Comparison of ENCODE assay signal across 23 cellular contexts in genomic region chr13:114237415-114238112, GRCh38. TPM values are rescaled to one million over a fixed set of nuclear protein-coding genes. Genes with fewer than 3 reads are reported as not detected.
DNase-seq lines count a peak whose midpoint lies in the region; ATAC-seq and TF ChIP-seq lines count a peak whose summit lies in the region.
"Had no signal": no experiment of that assay in that cellular context is flagged by ENCODE, and none has a peak within 500 bp of the region (broad histone marks: within the 10 kb centered on the region; RNA-seq: fewer than 3 reads in every experiment).

No MANE protein-coding gene starts in this region.

- H3K4me3 Mint-ChIP-seq in activated T-cell treated with anti-CD3 and anti-CD28 coated beads, Interleukin-2, amount 50 U/mL, for 72 hours: peak overlapping the region; percentile 4 to 21
- H3K4me3 Mint-ChIP-seq in HFFc6: peak overlapping the region; percentile 28; the same call in 1 of the 2 replicates
- peak overlapping the region; percentile 49 for H3K4me3 Mint-ChIP-seq in activated T-helper 2 cell treated with anti-CD3 and anti-CD28 coated beads, Interferon-gamma antibody, Interleukin-2, Interleukin-4, amounts not matched to agents 10 μg/mL and 5 μg/mL and 100 μg/mL, durations not matched to agents 14 hours and 24 hours and 36 hours (ENCODE audit: low read depth)
- peak overlapping the region; percentile 52 for H3K4me3 Mint-ChIP-seq in neural crest cell

- peaks cover 11 to 34% of the 10 kb centered on the region in 2 donors for H3K36me3 Mint-ChIP-seq in activated T-cell treated with anti-CD3 and anti-CD28 coated beads, Interleukin-2, amount 50 U/mL, for 72 hours (ENCODE audit: insufficient read depth in 2 of 2)
- peaks cover 42% of the 10 kb centered on the region for H3K36me3 Mint-ChIP-seq in HFFc6 (ENCODE audit: low read depth)
- peaks cover 57% of the 10 kb centered on the region for H3K36me3 Mint-ChIP-seq in activated T-helper 2 cell treated with anti-CD3 and anti-CD28 coated beads, Interferon-gamma antibody, Interleukin-2, Interleukin-4, amounts not matched to agents 10 μg/mL and 5 μg/mL and 100 μg/mL, durations not matched to agents 14 hours and 24 hours and 36 hours (ENCODE audit: low read depth)
- H3K36me3 Mint-ChIP-seq in neural crest cell (ENCODE audit: low read depth): peaks cover 16% of the 10 kb centered on the region

- no peak for DNase-seq in activated T-cell treated with anti-CD3 and anti-CD28 coated beads, Interleukin-2, amount 50 U/mL, for 72 hours
- no peak for DNase-seq in activated T-cell treated with anti-CD3 and anti-CD28 coated beads, Interleukin-2, amount 50 U/mL, for 48 hours
- DNase-seq in HFFc6 (no peak), neural crest cell (ENCODE audit: low read depth, low spot score) (no peak), iPS-NIHi11 (ENCODE audit: low spot score) (no peak), GM19240 (ENCODE audit: insufficient read length, low spot score) (no peak), uterus (no peak)
- no peak for DNase-seq in activated T-helper 2 cell treated with anti-CD3 and anti-CD28 coated beads, Interferon-gamma antibody, Interleukin-2, Interleukin-4, amounts not matched to agents 10 μg/mL and 5 μg/mL and 100 μg/mL, durations not matched to agents 14 hours and 24 hours and 36 hours (ENCODE audit: low spot score)
- DNase-seq: CD4-positive, CD25-positive, alpha-beta regulatory T cell; EL; heart left ventricle; left ventricle myocardium superior; NCI-H1092; NCI-H2081; NCI-H446 treated with DMSO at 0.1 percent for 48 hours; stimulated activated CD4-positive, alpha-beta T cell treated with anti-CD3 and anti-CD28 coated beads, Interleukin-12 subunit alpha, Interleukin-12 subunit beta, amount 100 ng/mL, for 4 hours; stimulated activated CD8-positive, alpha-beta memory T cell treated with anti-CD3 and anti-CD28 coated beads, Interleukin-4, amount 100 ng/mL, for 48 hours; testis had no signal

- no peak overlapping the region for H3K4me3 ChIP-seq in uterus
- H3K4me3 ChIP-seq: heart left ventricle, right atrium auricular region, testis had no signal

- H3K4me1 Mint-ChIP-seq in activated T-cell treated with anti-CD3 and anti-CD28 coated beads, Interleukin-2, amount 50 U/mL, for 72 hours (ENCODE audit: low read depth): peaks cover 42% of the 10 kb centered on the region
- H3K4me1 Mint-ChIP-seq in HFFc6 (ENCODE audit: low read depth): peaks cover 23% of the 10 kb centered on the region
- H3K4me1 Mint-ChIP-seq in activated T-helper 2 cell treated with anti-CD3 and anti-CD28 coated beads, Interferon-gamma antibody, Interleukin-2, Interleukin-4, amounts not matched to agents 10 μg/mL and 5 μg/mL and 100 μg/mL, durations not matched to agents 14 hours and 24 hours and 36 hours (ENCODE audit: low read depth): peaks cover 29% of the 10 kb centered on the region
- H3K4me1 Mint-ChIP-seq in neural crest cell: peaks cover 17% of the 10 kb centered on the region

- H3K9me3 ChIP-seq in uterus: no peaks in the 10 kb centered on the region
- H3K9me3 ChIP-seq: heart left ventricle, right atrium auricular region, testis had no signal

- no peaks in the 10 kb centered on the region for H3K27me3 Mint-ChIP-seq in activated T-cell treated with anti-CD3 and anti-CD28 coated beads, Interleukin-2, amount 50 U/mL, for 72 hours (ENCODE audit: low read depth)
- no peaks in the 10 kb centered on the region; the same call in 1 of the 2 replicates for H3K27me3 Mint-ChIP-seq in HFFc6 (ENCODE audit: insufficient read depth)
- no peaks in the 10 kb centered on the region for H3K27me3 Mint-ChIP-seq in activated T-helper 2 cell treated with anti-CD3 and anti-CD28 coated beads, Interferon-gamma antibody, Interleukin-2, Interleukin-4, amounts not matched to agents 10 μg/mL and 5 μg/mL and 100 μg/mL, durations not matched to agents 14 hours and 24 hours and 36 hours (ENCODE audit: low read depth)
- H3K27me3 Mint-ChIP-seq in neural crest cell (ENCODE audit: low read depth): peaks cover 3% of the 10 kb centered on the region

- no peak for TF ChIP-seq POLR2A in uterus (IDR thresholded peaks at IDR 0.05)

- no peaks in the 10 kb centered on the region for H3K36me3 ChIP-seq in uterus

- ATAC-seq in activated T-cell treated with anti-CD3 and anti-CD28 coated beads, Interleukin-2, amount 50 U/mL, for 72 hours (replicated peaks in 1 of 2): no peak
- ATAC-seq: heart left ventricle, left ventricle myocardium superior, SK-N-SH treated with all-trans-retinoic acid at 6 μM for 48 hours had no signal

- H3K9me3 Mint-ChIP-seq in activated T-cell treated with anti-CD3 and anti-CD28 coated beads, Interleukin-2, amount 50 U/mL, for 72 hours: peaks cover 3% of the 10 kb centered on the region in 2 donors
- H3K9me3 Mint-ChIP-seq in HFFc6 (no peaks in the 10 kb centered on the region), neural crest cell (peaks cover 4% of the 10 kb centered on the region)
- peaks cover 5% of the 10 kb centered on the region for H3K9me3 Mint-ChIP-seq in activated T-helper 2 cell treated with anti-CD3 and anti-CD28 coated beads, Interferon-gamma antibody, Interleukin-2, Interleukin-4, amounts not matched to agents 10 μg/mL and 5 μg/mL and 100 μg/mL, durations not matched to agents 14 hours and 24 hours and 36 hours
- H3K9me3 Mint-ChIP-seq: CD4-positive, CD25-positive, alpha-beta regulatory T cell had no signal

- H3K27ac Mint-ChIP-seq in activated T-cell treated with anti-CD3 and anti-CD28 coated beads, Interleukin-2, amount 50 U/mL, for 72 hours: peak overlapping the region; percentile 18
- H3K27ac Mint-ChIP-seq in HFFc6 (peak overlapping the region; percentile 60), neural crest cell (ENCODE audit: unreplicated experiment) (no peak overlapping the region)
- peak overlapping the region; percentile 28 for H3K27ac Mint-ChIP-seq in activated T-helper 2 cell treated with anti-CD3 and anti-CD28 coated beads, Interferon-gamma antibody, Interleukin-2, Interleukin-4, amounts not matched to agents 10 μg/mL and 5 μg/mL and 100 μg/mL, durations not matched to agents 14 hours and 24 hours and 36 hours

- intact Hi-C loops in activated T-helper 2 cell treated with anti-CD3 and anti-CD28 coated beads, Interferon-gamma antibody, Interleukin-2, Interleukin-4, amounts not matched to agents 10 μg/mL and 5 μg/mL and 100 μg/mL, durations not matched to agents 14 hours and 24 hours and 36 hours (cut with micrococcal nuclease): no loop called here
- intact Hi-C loops in uterus (cut with DNase I; ENCODE audit: low total_unique reads): no loop called here

- peaks cover 0 to 7% of the 10 kb centered on the region in 2 donors for H3K4me1 ChIP-seq in uterus

- no peaks in the 10 kb centered on the region for H3K27me3 ChIP-seq in uterus
- H3K27me3 ChIP-seq: heart left ventricle, right atrium auricular region, testis had no signal

- H3K27ac ChIP-seq in uterus: no peak overlapping the region
- H3K27ac ChIP-seq: heart left ventricle, testis, VCaP had no signal

- no peak for TF ChIP-seq CTCF in HFFc6 (IDR thresholded peaks at IDR 0.05)
- TF ChIP-seq CTCF in neural crest cell (conservative IDR thresholded peaks at IDR 0.05): no peak
- no peak for TF ChIP-seq CTCF in uterus (IDR thresholded peaks at IDR 0.05)

RNA-seq across cellular contexts. Expression of gene CDC16, which starts 2.9 kb away (rescaled TPM):
- total RNA-seq in activated T-cell treated with anti-CD3 and anti-CD28 coated beads, Interleukin-2, amount 50 U/mL, for 72 hours: 10 to 100 TPM; 75.1 to 99.4 TPM
- 10 to 100 TPM; 73.0 to 90.1 (median 82.3) TPM for total RNA-seq in HFFc6 (2021; fragmentation: NEBNext Ultra II Directional; extraction: Animal tissue kit (Norgen Biotek cat#: 25700))
- total RNA-seq in activated T-helper 2 cell treated with anti-CD3 and anti-CD28 coated beads, Interferon-gamma antibody, Interleukin-2, Interleukin-4, amounts not matched to agents 10 μg/mL and 5 μg/mL and 100 μg/mL, durations not matched to agents 14 hours and 24 hours and 36 hours: 80.4 and 86.1 TPM in 2 replicates
- total RNA-seq in neural crest cell: 72.4 and 80.2 TPM in 2 replicates
- total RNA-seq in uterus: 100 to 1,000 TPM in 1 of 4 donors, 10 to 100 TPM in 3; 25.0 to 103 (median 53.5) TPM

RNA-seq across cellular contexts. Expression of gene UPF3A, which starts 43.8 kb away (rescaled TPM):
- total RNA-seq in activated T-cell treated with anti-CD3 and anti-CD28 coated beads, Interleukin-2, amount 50 U/mL, for 72 hours: 10 to 100 TPM; 66.4 to 81.5 TPM
- total RNA-seq in HFFc6 (2021; fragmentation: NEBNext Ultra II Directional; extraction: Animal tissue kit (Norgen Biotek cat#: 25700)): 10 to 100 TPM; 32.4 to 42.9 (median 39.8) TPM
- total RNA-seq in activated T-helper 2 cell treated with anti-CD3 and anti-CD28 coated beads, Interferon-gamma antibody, Interleukin-2, Interleukin-4, amounts not matched to agents 10 μg/mL and 5 μg/mL and 100 μg/mL, durations not matched to agents 14 hours and 24 hours and 36 hours: 45.9 and 49.9 TPM in 2 replicates
- total RNA-seq in neural crest cell: 84.7 and 89.5 TPM in 2 replicates
- 10 to 100 TPM; 15.0 to 74.1 (median 34.9) TPM for total RNA-seq in uterus

RNA-seq across cellular contexts. Expression of gene CFAP97D2, which starts 58.5 kb away (rescaled TPM):
- total RNA-seq in activated T-cell treated with anti-CD3 and anti-CD28 coated beads, Interleukin-2, amount 50 U/mL, for 72 hours: 1 to 10 TPM in 1 of 2 donors, under 1 TPM in 1; 0.36 to 1.1 TPM
- total RNA-seq in HFFc6 (2021; fragmentation: NEBNext Ultra II Directional; extraction: Animal tissue kit (Norgen Biotek cat#: 25700)): not detected
- not detected in 2 replicates for total RNA-seq in activated T-helper 2 cell treated with anti-CD3 and anti-CD28 coated beads, Interferon-gamma antibody, Interleukin-2, Interleukin-4, amounts not matched to agents 10 μg/mL and 5 μg/mL and 100 μg/mL, durations not matched to agents 14 hours and 24 hours and 36 hours
- total RNA-seq in neural crest cell: not detected in 2 replicates
- total RNA-seq in uterus: not detected
- total RNA-seq: CD4-positive, CD25-positive, alpha-beta regulatory T cell; heart left ventricle; left ventricle myocardium superior; omental fat pad; right atrium auricular region; RPMI7951 had no signal
